In the genomic region with DNA sequence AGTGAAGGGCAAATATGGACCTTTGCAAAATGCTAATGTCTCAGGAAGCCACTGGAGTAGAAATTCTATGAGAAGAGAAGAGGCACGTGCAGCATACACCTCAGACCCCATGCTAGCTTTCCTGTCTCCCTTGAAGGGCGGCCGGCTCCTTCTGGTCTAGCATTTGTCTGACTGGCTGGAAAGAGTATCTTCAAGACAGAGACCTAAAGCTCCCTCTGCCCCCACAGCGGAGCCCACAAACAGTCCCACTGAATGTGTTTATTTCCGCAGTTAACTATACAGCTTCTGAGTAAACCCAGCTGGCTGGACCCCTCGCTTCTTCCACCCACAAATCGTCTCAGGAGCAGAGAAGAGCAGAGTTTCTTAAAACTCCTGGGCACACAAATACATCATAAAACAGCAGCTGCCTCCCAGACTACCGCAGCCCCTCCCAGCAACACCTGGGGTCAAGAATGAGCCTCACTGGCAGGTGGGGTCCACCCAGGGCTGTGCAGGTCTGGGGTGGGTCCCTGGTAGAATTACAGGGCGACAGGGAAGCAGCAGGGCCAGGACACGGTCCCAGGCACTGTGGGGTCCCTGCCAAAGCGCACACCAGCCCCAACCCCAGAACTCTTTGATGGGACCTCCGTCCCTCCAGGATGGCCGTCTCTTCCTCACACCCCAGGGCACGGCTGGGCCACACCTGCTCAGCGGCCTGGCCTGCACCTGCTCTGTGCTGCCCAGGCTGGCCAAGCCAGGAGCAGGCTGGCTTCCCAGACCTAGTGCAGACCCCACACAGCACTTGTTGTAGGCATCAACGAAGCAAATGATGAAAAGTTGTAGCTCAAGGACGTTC, we compare ENCODE assay signal across 15 cellular contexts.
"Had no signal": no experiment of that assay in that cellular context is flagged by ENCODE, and none has a peak within 500 bp of the region (broad histone marks: within the 10 kb centered on the region; RNA-seq: fewer than 3 reads in every experiment).

No MANE protein-coding gene starts in this region.

- H3K36me3 Mint-ChIP-seq: activated naive CD4-positive, alpha-beta T cell treated with anti-CD3 and anti-CD28 coated beads, Interleukin-2, amount 10 ng/mL, durations not matched to agents 7 days and 5 days; immature natural killer cell; memory B cell; stimulated activated memory B cell treated with anti-CD40 and anti-IgM and Interleukin-4, amounts not matched to agents 10 μg/mL and 1 μg/mL and 100 μg/mL, for 72 hours had no signal

- H3K4me1 Mint-ChIP-seq: activated naive CD4-positive, alpha-beta T cell treated with anti-CD3 and anti-CD28 coated beads, Interleukin-2, amount 10 ng/mL, durations not matched to agents 7 days and 5 days; activated T-helper 17 cell treated with anti-CD3 and anti-CD28 coated beads, Interleukin-2, amount 50 U/mL, for 72 hours; immature natural killer cell; memory B cell; stimulated activated memory B cell treated with anti-CD40 and anti-IgM and Interleukin-4, amounts not matched to agents 10 μg/mL and 1 μg/mL and 100 μg/mL, for 72 hours had no signal

- H3K36me3 ChIP-seq: neutrophil, right lobe of liver had no signal

- ATAC-seq: activated T-helper 17 cell treated with anti-CD3 and anti-CD28 coated beads, Interleukin-2, amount 50 U/mL, for 72 hours had no signal

- H3K9me3 Mint-ChIP-seq: activated naive CD4-positive, alpha-beta T cell treated with anti-CD3 and anti-CD28 coated beads, Interleukin-2, amount 10 ng/mL, durations not matched to agents 7 days and 5 days; activated T-helper 17 cell treated with anti-CD3 and anti-CD28 coated beads, Interleukin-2, amount 50 U/mL, for 72 hours; endodermal cell; immature natural killer cell; memory B cell; stimulated activated memory B cell treated with anti-CD40 and anti-IgM and Interleukin-4, amounts not matched to agents 10 μg/mL and 1 μg/mL and 100 μg/mL, for 72 hours had no signal

- H3K27ac ChIP-seq: neutrophil, right lobe of liver, spleen had no signal

- H3K27me3 ChIP-seq: neutrophil, right lobe of liver, spleen had no signal

- H3K4me1 ChIP-seq: right lobe of liver had no signal

- H3K9me3 ChIP-seq: neutrophil, right lobe of liver, spleen had no signal

- H3K27ac Mint-ChIP-seq: activated naive CD4-positive, alpha-beta T cell treated with anti-CD3 and anti-CD28 coated beads, Interleukin-2, amount 10 ng/mL, durations not matched to agents 7 days and 5 days; activated T-helper 17 cell treated with anti-CD3 and anti-CD28 coated beads, Interleukin-2, amount 50 U/mL, for 72 hours; immature natural killer cell; memory B cell; stimulated activated memory B cell treated with anti-CD40 and anti-IgM and Interleukin-4, amounts not matched to agents 10 μg/mL and 1 μg/mL and 100 μg/mL, for 72 hours had no signal

- H3K4me3 Mint-ChIP-seq: activated naive CD4-positive, alpha-beta T cell treated with anti-CD3 and anti-CD28 coated beads, Interleukin-2, amount 10 ng/mL, durations not matched to agents 7 days and 5 days; activated T-helper 17 cell treated with anti-CD3 and anti-CD28 coated beads, Interleukin-2, amount 50 U/mL, for 72 hours; endodermal cell; immature natural killer cell; memory B cell; stimulated activated memory B cell treated with anti-CD40 and anti-IgM and Interleukin-4, amounts not matched to agents 10 μg/mL and 1 μg/mL and 100 μg/mL, for 72 hours had no signal

- H3K4me3 ChIP-seq: right lobe of liver, spleen had no signal

- DNase-seq: activated CD4-positive, alpha-beta T cell treated with anti-CD3 and anti-CD28 coated beads, Interleukin-2, amount 50 U/mL, for 1 hour; activated naive CD4-positive, alpha-beta T cell treated with anti-CD3 and anti-CD28 coated beads, Interleukin-2, amount 10 ng/mL, durations not matched to agents 7 days and 5 days; activated T-cell treated with anti-CD3 and anti-CD28 coated beads for 4 hours; cerebellar nuclear complex; endodermal cell; erythroblast; immature natural killer cell; right lobe of liver; stimulated activated CD4-positive, alpha-beta T cell treated with anti-CD3 and anti-CD28 coated beads, Interleukin-1b, Interleukin-23, amount 100 ng/mL, for 48 hours; T-helper 2 cell had no signal

- H3K27me3 Mint-ChIP-seq: activated naive CD4-positive, alpha-beta T cell treated with anti-CD3 and anti-CD28 coated beads, Interleukin-2, amount 10 ng/mL, durations not matched to agents 7 days and 5 days had no signal
